3 cellular contexts compared by ENCODE assay signal in genomic region chr7:150302908-150303310, GRCh38. TPM values are rescaled to one million over a fixed set of nuclear protein-coding genes. Genes with fewer than 3 reads are reported as not detected.
"Had no signal": no experiment of that assay in that cellular context is flagged by ENCODE, and none has a peak within 500 bp of the region (broad histone marks: within the 10 kb centered on the region; RNA-seq: fewer than 3 reads in every experiment).

No MANE protein-coding gene starts in this region.

RNA-seq across cellular contexts. Expression of gene RARRES2, which starts 38.5 kb away (rescaled TPM):
- total RNA-seq: activated CD4-positive, alpha-beta memory T cell treated with anti-CD3 and anti-CD28 coated beads, Interleukin-2, amount 10 ng/mL, durations not matched to agents 7 days and 5 days; natural killer cell treated with Interleukin-12 subunit alpha and Interleukin-12 subunit beta and Interleukin-15 and Interleukin-18, amount 100 ng/mL, for 72 hours; T-helper 17 cell had no signal
